9 cellular contexts compared by ENCODE assay signal in the genomic region with DNA sequence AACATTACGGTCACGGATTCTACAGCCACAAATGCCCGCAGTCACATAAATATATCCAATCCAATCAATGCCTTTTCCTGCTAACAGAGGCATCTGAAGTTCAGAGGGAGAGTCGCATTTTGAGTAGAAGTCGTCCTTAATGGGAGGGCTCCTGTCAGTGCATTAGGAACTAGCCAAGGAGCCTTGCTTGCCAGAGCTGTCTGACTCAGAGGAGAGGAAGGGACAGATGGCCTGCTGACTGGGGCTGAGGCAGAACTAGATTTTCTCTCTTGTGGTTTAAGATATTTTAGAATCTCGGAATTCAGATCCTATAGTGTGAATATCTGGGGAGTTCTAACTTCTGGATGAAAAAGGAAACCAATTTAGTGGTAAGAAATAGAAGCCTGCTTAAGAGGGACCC. TPM values are rescaled to one million over a fixed set of nuclear protein-coding genes. Genes with fewer than 3 reads are reported as not detected.
DNase-seq lines count a peak whose midpoint lies in the region; ATAC-seq and TF ChIP-seq lines count a peak whose summit lies in the region.
"Had no signal": no experiment of that assay in that cellular context is flagged by ENCODE, and none has a peak within 500 bp of the region (broad histone marks: within the 10 kb centered on the region; RNA-seq: fewer than 3 reads in every experiment).

No MANE protein-coding gene starts in this region.

- no peak for TF ChIP-seq CTCF in AG09309 (IDR thresholded peaks at IDR 0.05; ENCODE audit: control insufficient read depth, insufficient read depth, low read depth, low read length, missing control alignments)
- no peak for TF ChIP-seq CTCF in esophagus squamous epithelium (IDR thresholded peaks at IDR 0.05)

- no peak for TF ChIP-seq POLR2A in esophagus squamous epithelium (IDR thresholded peaks at IDR 0.05)

- intact Hi-C loops in esophagus squamous epithelium (cut with DNase I): no loop called here

- H3K27ac ChIP-seq in esophagus squamous epithelium: peak overlapping the region in 3 of 4 donors; percentile 11 to 62 (median 56)

- H3K27me3 ChIP-seq in esophagus squamous epithelium: no peaks in the 10 kb centered on the region

- peaks cover 8 to 71% (median 10%) of the 10 kb centered on the region in 3 donors for H3K36me3 ChIP-seq in esophagus squamous epithelium

- 81 to 86% methylated on average over 6 of the region's 6 CpGs for WGBS in esophagus squamous epithelium, 2 donors

- ATAC-seq in GM21576 (IDR thresholded peaks at IDR 0.05; ENCODE audit: unreplicated experiment) (no peak), GM21723 (IDR thresholded peaks at IDR 0.05; ENCODE audit: unreplicated experiment) (no peak)

- H3K4me1 ChIP-seq in esophagus squamous epithelium: peaks cover 0 to 20% (median 0%) of the 10 kb centered on the region in 3 donors

- no peaks in the 10 kb centered on the region for H3K9me3 ChIP-seq in esophagus squamous epithelium

- DNase-seq in AG09309 (ENCODE audit: low read depth) (peak; percentile 48), NCI-H446 (lab: John Stamatoyannopoulos, UW) (peak; percentile 61 to 83), esophagus squamous epithelium (lab: John Stamatoyannopoulos, UW) (no peak), non-pigmented ciliary epithelial cell (ENCODE audit: low read depth) (peak; percentile 76), SW480 (ENCODE audit: low spot score) (no peak)
- DNase-seq in stimulated activated CD4-positive, alpha-beta T cell treated with anti-CD3 and anti-CD28 coated beads, Interleukin-4, amount 100 ng/mL, for 1 hour: no peak
- DNase-seq: NCI-H1092 treated with DMSO at 0.1 percent for 48 hours had no signal

- H3K4me3 ChIP-seq in AG09309 (ENCODE audit: control insufficient read depth, low read depth, low read length) (no peak overlapping the region), esophagus squamous epithelium (no peak overlapping the region)

RNA-seq across cellular contexts. Expression of a gene that starts 10.6 kb away (rescaled TPM):
- total RNA-seq in esophagus squamous epithelium: 1 to 10 TPM; 2.9 to 6.2 (median 4.3) TPM

RNA-seq across cellular contexts. Expression of a gene that starts 35.6 kb away (rescaled TPM):
- 1 to 10 TPM in 2 of 4 donors, under 1 TPM in 2; 0.76 to 6.3 (median 1.9) TPM for total RNA-seq in esophagus squamous epithelium

RNA-seq across cellular contexts. Expression of a gene that starts 56.0 kb away (rescaled TPM):
- total RNA-seq in esophagus squamous epithelium: 10 to 100 TPM; 11.8 to 38.2 (median 23.4) TPM

Comparison
In these comparisons a context has a peak if more than half of its experiments do, and no peak if none do; other contexts are left out.
1. DNase-seq: peak in AG09309 (single experiment), NCI-H446 (2 of 2) and non-pigmented ciliary epithelial cell (single experiment); none in esophagus squamous epithelium (single experiment), SW480 (single experiment) and stimulated activated CD4-positive, alpha-beta T cell treated with anti-CD3 and anti-CD28 coated beads, Interleukin-4, amount 100 ng/mL, for 1 hour (single experiment).